In genomic region chr7:43868681-43869017, GRCh38 we compare ENCODE assay signal across 9 cellular contexts. TPM values are rescaled to one million over a fixed set of nuclear protein-coding genes. Genes with fewer than 3 reads are reported as not detected.
DNase-seq lines count a peak whose midpoint lies in the region; ATAC-seq, FAIRE-seq and TF ChIP-seq lines count a peak whose summit lies in the region.
"Had no signal": no experiment of that assay in that cellular context is flagged by ENCODE, and none has a peak within 500 bp of the region (broad histone marks: within the 10 kb centered on the region; RNA-seq: fewer than 3 reads in every experiment).

No MANE protein-coding gene starts in this region.

- BruUV-seq in OCI-LY7 (replicated peaks; lab: Mats Ljungman, UMichigan): TSS peak; percentile 82

- DNase-seq in DMS53 (lab: John Stamatoyannopoulos, UW): peak; percentile 45
- no peak for DNase-seq in DMS53 treated with DMSO at 0.1 percent for 48 hours (lab: John Stamatoyannopoulos, UW; ENCODE audit: unreplicated experiment)
- no peak for DNase-seq in OCI-LY7 (ENCODE audit: low spot score)
- DNase-seq in pancreas: no peak
- DNase-seq in hippocampal formation (lab: John Stamatoyannopoulos, UW): no peak

- no peaks in the 10 kb centered on the region for H4K20me1 ChIP-seq in OCI-LY7 (ENCODE audit: insufficient read depth, low read length)

- H3K9me2 ChIP-seq in OCI-LY7 (ENCODE audit: insufficient read depth, low read length): no peaks in the 10 kb centered on the region

- CTCF ChIA-PET in OCI-LY7 (lab: Charles Lee; ENCODE audit: unreplicated experiment): no interaction called here

- H3K36me3 ChIP-seq in OCI-LY7 (ENCODE audit: insufficient read depth, low read length): peaks cover 24% of the 10 kb centered on the region
- H3K36me3 ChIP-seq in esophagus (ENCODE audit: control insufficient read depth in 2 of 2, insufficient read depth in 2 of 2, low read length in 1 of 2): peaks cover 3 to 11% of the 10 kb centered on the region in 2 donors
- H3K36me3 ChIP-seq in pancreas: peaks cover 0 to 6% (median 0%) of the 10 kb centered on the region in 3 donors

- TF ChIP-seq CTCF in OCI-LY7 (conservative IDR thresholded peaks at IDR 0.05; ENCODE audit: low read length) (no peak), pancreas (IDR thresholded peaks at IDR 0.05) (no peak)

- H3K27me3 ChIP-seq in esophagus (ENCODE audit: control insufficient read depth in 1 of 2, insufficient read depth in 2 of 2, low read length in 2 of 2): no peaks in the 10 kb centered on the region
- H3K27me3 ChIP-seq in pancreas: no peaks in the 10 kb centered on the region

- FAIRE-seq in pancreas (lab: Jason Lieb, UNC): no peak
- FAIRE-seq: A204.1 had no signal

- H3K4me3 ChIP-seq in OCI-LY7 (ENCODE audit: low read depth, low read length, poor library complexity, severe bottlenecking) (peak overlapping the region; percentile 75), esophagus (ENCODE audit: low read depth in 1 of 2, low read length in 2 of 2) (peak overlapping the region; percentile 90 to 99), pancreas (peak overlapping the region; percentile 41 to 74 (median 60))

- H3K4me2 ChIP-seq in OCI-LY7 (ENCODE audit: low read length): peak overlapping the region; percentile 86

- intact Hi-C loops in OCI-LY7 (cut with micrococcal nuclease; ENCODE audit: unreplicated experiment): no loop called here
- intact Hi-C loops in pancreas (cut with DNase I): no loop called here

- H3K27ac ChIP-seq in OCI-LY7 (ENCODE audit: low read depth, low read length, poor library complexity, severe bottlenecking): no peak overlapping the region
- peak overlapping the region in 1 of 2 donors; percentile 87 for H3K27ac ChIP-seq in esophagus (ENCODE audit: low read depth in 2 of 2, low read length in 1 of 2)
- H3K27ac ChIP-seq in pancreas: peak overlapping the region in 3 of 4 donors; percentile 66 to 83 (median 74)

- ATAC-seq in pancreas: peak; percentile 4 to 17 (median 14)
- ATAC-seq in GM21423 (IDR thresholded peaks at IDR 0.05; ENCODE audit: unreplicated experiment): no peak
- no peak for ATAC-seq in GM21717 (IDR thresholded peaks at IDR 0.05; ENCODE audit: unreplicated experiment)

- H3K79me2 ChIP-seq in OCI-LY7 (ENCODE audit: insufficient read depth, low read depth, low read length): no peaks in the 10 kb centered on the region; the same call in 1 of the 2 replicates

- POLR2A ChIA-PET in OCI-LY7 (lab: Charles Lee): interaction anchor here (0.6 to 1.5 kb wide), 2 partner anchors 138 to 786 kb away, joined by 3 to 5 read pairs; no protein-coding TSS in a partner anchor

- H2AFZ ChIP-seq in OCI-LY7 (ENCODE audit: low read length): peak overlapping the region; percentile 59; the same call in 1 of the 2 replicates

- H3K4me1 ChIP-seq in OCI-LY7 (ENCODE audit: insufficient read depth, low read length, poor library complexity, severe bottlenecking) (peaks cover 14% of the 10 kb centered on the region), esophagus (ENCODE audit: control insufficient read depth in 2 of 2, insufficient read depth in 2 of 2, low read length in 1 of 2) (peaks cover 6 to 14% of the 10 kb centered on the region in 2 donors), pancreas (peaks cover 6 to 9% (median 8%) of the 10 kb centered on the region in 3 donors)

- 0 to 2% methylated on average over 9 of the region's 9 CpGs for WGBS in esophagus, 2 donors
- 0 to 3% methylated on average over 9 of the region's 9 CpGs for WGBS in pancreas, 2 donors

- H3K9me3 ChIP-seq in OCI-LY7 (ENCODE audit: low read length) (no peaks in the 10 kb centered on the region), esophagus (ENCODE audit: control insufficient read depth in 2 of 2, insufficient read depth in 1 of 2, low read depth in 1 of 2, low read length in 1 of 2) (no peaks in the 10 kb centered on the region), pancreas (no peaks in the 10 kb centered on the region)

RNA-seq across cellular contexts. Expression of gene MRPS24, which starts 0.7 kb away (rescaled TPM):
- total RNA-seq in OCI-LY7 (2014; rRNA removed; shearing (Covaris generic)): 60.6 and 65.1 TPM in 2 replicates
- total RNA-seq in OCI-LY7 (2022) (83.4 and 89.7 TPM in 2 replicates), pancreas (10 to 100 TPM; 42.2 to 75.4 (median 57.8) TPM)
- polyA plus RNA-seq in esophagus (100 to 1,000 TPM in 1 of 2 donors, 10 to 100 TPM in 1; 70.4 to 156 TPM), pancreas (10 to 100 TPM; 50.2 to 77.0 TPM)

RNA-seq across cellular contexts. Expression of gene URGCP, which starts 37.7 kb away (rescaled TPM):
- total RNA-seq in OCI-LY7 (2014; rRNA removed; shearing (Covaris generic)): 2.3 and 4.7 TPM in 2 replicates
- total RNA-seq in OCI-LY7 (2022) (6.5 and 6.8 TPM in 2 replicates), pancreas (10 to 100 TPM; 12.1 to 24.1 (median 16.8) TPM)
- polyA plus RNA-seq in esophagus (10 to 100 TPM; 12.2 to 18.8 TPM), pancreas (10 to 100 TPM; 24.1 to 27.5 TPM)

RNA-seq across cellular contexts. Expression of gene UBE2D4, which starts 57.6 kb away (rescaled TPM):
- total RNA-seq in OCI-LY7 (2014; rRNA removed; shearing (Covaris generic)): 2.8 and 13.9 TPM in 2 replicates
- total RNA-seq in OCI-LY7 (2022) (3.8 and 5.5 TPM in 2 replicates), pancreas (10 to 100 TPM; 12.0 to 19.5 (median 15.8) TPM)
- polyA plus RNA-seq in esophagus (1 to 10 TPM; 8.3 to 8.5 TPM), pancreas (10 to 100 TPM; 13.3 to 17.0 TPM)

Comparison
In these comparisons a context has a peak if more than half of its experiments do, and no peak if none do; other contexts are left out.
1. ATAC-seq: peak in pancreas (4 of 4); none in GM21423 (single experiment) and GM21717 (single experiment).
2. Peak in every context shown above with its lines, with median percentiles within 50 percentile points of each other: H3K4me3 ChIP-seq.